In genomic region chr17:8966926-8967325, GRCh38 we compare ENCODE assay signal across 2 cellular contexts.
TF ChIP-seq lines count a peak whose summit lies in the region.

No MANE protein-coding gene starts in this region.

TF ChIP-seq in liver, 16 proteins besides CTCF, POLR2A, EP300 and RAD21 (continued from another document):
- TF ChIP-seq REST (IDR thresholded peaks at IDR 0.05): no peak
- no peak for TF ChIP-seq TAF1 (conservative IDR thresholded peaks at IDR 0.05)
- TF ChIP-seq NR2F2 (IDR thresholded peaks at IDR 0.05): no peak
- no peak for TF ChIP-seq HNF4G (IDR thresholded peaks at IDR 0.05)
- no peak for TF ChIP-seq FOXA1 (IDR thresholded peaks at IDR 0.05)
- no peak for TF ChIP-seq ZBTB33 (IDR thresholded peaks at IDR 0.05)
- no peak for TF ChIP-seq HNF4A (conservative IDR thresholded peaks at IDR 0.05)
- no peak for TF ChIP-seq EGR1 (IDR thresholded peaks at IDR 0.05; ENCODE audit: low read depth in 2 of 2)
- no peak for TF ChIP-seq YY1 (IDR thresholded peaks at IDR 0.05)
- no peak for TF ChIP-seq FOXA2 (IDR thresholded peaks at IDR 0.05)
- no peak for TF ChIP-seq SP1 (IDR thresholded peaks at IDR 0.05)
- TF ChIP-seq RXRA (IDR thresholded peaks at IDR 0.05): no peak
- no peak for TF ChIP-seq MAX (IDR thresholded peaks at IDR 0.05)
- no peak for TF ChIP-seq GABPA (IDR thresholded peaks at IDR 0.05 in 1 of 2, conservative IDR thresholded peaks at IDR 0.05 in 1 of 2)
- no peak for TF ChIP-seq ATF3 (IDR thresholded peaks at IDR 0.05)
TF ChIP-seq in liver: peak in this region for 0.

TF ChIP-seq in HepG2, 621 proteins besides CTCF, POLR2A, EP300 and RAD21 (continued from another document):
- TF ChIP-seq ARID3A (IDR thresholded peaks at IDR 0.05; ENCODE audit: low read depth, low read length) (no peak), SIN3B (IDR thresholded peaks at IDR 0.05; ENCODE audit: low read length) (no peak), HINFP (CRISPR knock-in tag; IDR thresholded peaks at IDR 0.05; ENCODE audit: low read depth) (no peak), ZBTB33 (CRISPR knock-in tag; IDR thresholded peaks at IDR 0.05) (no peak), MAF1 (CRISPR knock-in tag; IDR thresholded peaks at IDR 0.05; ENCODE audit: borderline replicate concordance) (no peak)
